ENCODE assay signal across 21 cellular contexts in genomic region chr2:230929381-230930148, GRCh38. TPM values are rescaled to one million over a fixed set of nuclear protein-coding genes. Genes with fewer than 3 reads are reported as not detected.
DNase-seq lines count a peak whose midpoint lies in the region; ATAC-seq, FAIRE-seq and TF ChIP-seq lines count a peak whose summit lies in the region.
"Had no signal": no experiment of that assay in that cellular context is flagged by ENCODE, and none has a peak within 500 bp of the region (broad histone marks: within the 10 kb centered on the region; RNA-seq: fewer than 3 reads in every experiment).

No MANE protein-coding gene starts in this region.

- intact Hi-C loops in natural killer cell (cut with micrococcal nuclease) (loop anchor here (5.0 kb wide), 1 partner anchor 43 kb away; no protein-coding TSS in a partner anchor), left lung (cut with DNase I) (no loop called here), mammary epithelial cell (cut with micrococcal nuclease) (no loop called here)

- WGBS in mammary epithelial cell (ENCODE audit: low coverage, missing lambda C conversion rate) = 79% methylated on average over 7 of the region's 10 CpGs
- 61 to 80% (median 66%) methylated on average over 10 of the region's 10 CpGs for WGBS in small intestine, 3 donors

- BruUV-seq in mammary epithelial cell (replicated peaks; lab: Mats Ljungman, UMichigan) = no TSS peak

- H3K4me1 ChIP-seq in left lung (peaks cover 0 to 7% of the 10 kb centered on the region in 2 donors), mammary epithelial cell (ENCODE audit: insufficient read depth, low read length) (peaks cover 11% of the 10 kb centered on the region), small intestine (ENCODE audit: control insufficient read depth in 2 of 2, insufficient read depth in 1 of 2, low read depth in 1 of 2, low read length in 1 of 2) (no peaks in the 10 kb centered on the region)

- peaks cover 38 to 51% of the 10 kb centered on the region in 2 donors for H3K4me1 Mint-ChIP-seq in natural killer cell treated with Interleukin-12 subunit alpha and Interleukin-12 subunit beta and Interleukin-15 and Interleukin-18, amount 100 ng/mL, for 72 hours (ENCODE audit: low read depth in 2 of 2)
- H3K4me1 Mint-ChIP-seq in natural killer cell = peaks cover 34 to 48% of the 10 kb centered on the region in 2 donors

- H3K36me3 ChIP-seq in left lung (no peaks in the 10 kb centered on the region), mammary epithelial cell (ENCODE audit: insufficient read depth, low read length) (no peaks in the 10 kb centered on the region), small intestine (ENCODE audit: control insufficient read depth in 2 of 2, insufficient read depth in 2 of 2, low read length in 2 of 2) (no peaks in the 10 kb centered on the region)
- H3K36me3 ChIP-seq: ovary, Peyer's patch had no signal

- no peak for TF ChIP-seq CTCF in natural killer cell (IDR thresholded peaks at IDR 0.05)
- TF ChIP-seq CTCF in left lung (IDR thresholded peaks at IDR 0.05) = no peak
- no peak for TF ChIP-seq CTCF in mammary epithelial cell (conservative IDR thresholded peaks at IDR 0.05 in 1 of 2, IDR thresholded peaks at IDR 0.05 in 1 of 2; ENCODE audit: extremely low read depth in 1 of 2, insufficient read depth in 1 of 2, low read depth in 1 of 2, low read length in 2 of 2)

- no peak overlapping the region for H3K9ac ChIP-seq in mammary epithelial cell (ENCODE audit: insufficient read depth, low read length)
- H3K9ac ChIP-seq: KMS-11 had no signal

- peaks cover 22 to 33% of the 10 kb centered on the region in 2 donors for H3K27me3 Mint-ChIP-seq in natural killer cell treated with Interleukin-12 subunit alpha and Interleukin-12 subunit beta and Interleukin-15 and Interleukin-18, amount 100 ng/mL, for 72 hours
- peaks cover 44 to 54% of the 10 kb centered on the region in 2 donors for H3K27me3 Mint-ChIP-seq in natural killer cell (ENCODE audit: low read depth in 2 of 2)

- no peak overlapping the region for H3K4me3 ChIP-seq in left lung
- H3K4me3 ChIP-seq in mammary epithelial cell (replicated peaks in 1 of 3; ENCODE audit: insufficient read depth in 1 of 3, low read depth in 2 of 3, low read length in 3 of 3) = no peak overlapping the region
- H3K4me3 ChIP-seq in small intestine (ENCODE audit: low read depth in 1 of 2, low read length in 2 of 2) = no peak overlapping the region
- H3K4me3 ChIP-seq: ovary, Peyer's patch had no signal

- peak; percentile 49 for DNase-seq in natural killer cell treated with Interleukin-12 subunit alpha and Interleukin-12 subunit beta and Interleukin-15 and Interleukin-18, amount 100 ng/mL, for 72 hours (ENCODE audit: low spot score)
- DNase-seq in natural killer cell (no peak), OCI-M1 (lab: John Stamatoyannopoulos, UW) (peak; percentile 9), left lung (peak; percentile 29 to 65), mammary epithelial cell (no peak), small intestine (no peak), DMS79 (lab: John Stamatoyannopoulos, UW) (no peak)
- DNase-seq: activated CD4-positive, alpha-beta T cell treated with anti-CD3 and anti-CD28 coated beads, Interleukin-2, amount 50 U/mL, for 4 hours; activated gamma-delta T cell treated with Interleukin-2 at 50 U/mL for 16 hours; Calu3; cortex of kidney; foreskin keratinocyte; NCI-H1105 treated with DMSO at 0.1 percent for 48 hours; NCI-H748 treated with DMSO at 0.1 percent for 48 hours; ovary had no signal

- no peaks in the 10 kb centered on the region for H3K36me3 Mint-ChIP-seq in natural killer cell treated with Interleukin-12 subunit alpha and Interleukin-12 subunit beta and Interleukin-15 and Interleukin-18, amount 100 ng/mL, for 72 hours
- H3K36me3 Mint-ChIP-seq in natural killer cell = no peaks in the 10 kb centered on the region

- H3K9me3 ChIP-seq in left lung = no peaks in the 10 kb centered on the region
- H3K9me3 ChIP-seq in mammary epithelial cell (replicated peaks; ENCODE audit: insufficient read depth, low read length) = no peaks in the 10 kb centered on the region
- no peaks in the 10 kb centered on the region for H3K9me3 ChIP-seq in small intestine (ENCODE audit: control insufficient read depth, low read depth)
- H3K9me3 ChIP-seq: ovary, Peyer's patch had no signal

- FAIRE-seq in small intestine (lab: Jason Lieb, UNC) = no peak
- FAIRE-seq: H54, TTC549 had no signal

- H3K27ac ChIP-seq in left lung (no peak overlapping the region), mammary epithelial cell (ENCODE audit: insufficient read depth, low read depth, low read length) (no peak overlapping the region), small intestine (ENCODE audit: low read depth in 1 of 2, low read length in 1 of 2) (no peak overlapping the region)
- H3K27ac ChIP-seq: foreskin keratinocyte, ovary, Peyer's patch had no signal

- CTCF ChIA-PET in mammary epithelial cell (lab: Charles Lee; ENCODE audit: low non-redundant PET) = no interaction called here

- no peak for ATAC-seq in natural killer cell treated with Interleukin-12 subunit alpha and Interleukin-12 subunit beta and Interleukin-15 and Interleukin-18, amount 100 ng/mL, for 72 hours
- ATAC-seq in natural killer cell (no peak), left lung (no peak), HG02642 (IDR thresholded peaks at IDR 0.05; ENCODE audit: poor library complexity, unreplicated experiment) (no peak)
- ATAC-seq: foreskin keratinocyte had no signal

- H3K9me3 Mint-ChIP-seq in natural killer cell treated with Interleukin-12 subunit alpha and Interleukin-12 subunit beta and Interleukin-15 and Interleukin-18, amount 100 ng/mL, for 72 hours = no peaks in the 10 kb centered on the region
- no peaks in the 10 kb centered on the region for H3K9me3 Mint-ChIP-seq in natural killer cell

- H3K79me2 ChIP-seq in mammary epithelial cell (ENCODE audit: insufficient read depth, low read length) = no peaks in the 10 kb centered on the region

- H3K4me2 ChIP-seq in mammary epithelial cell (ENCODE audit: insufficient read depth, low read depth, low read length) = no peak overlapping the region
- H3K4me2 ChIP-seq: KMS-11 had no signal

- no peak overlapping the region for H2AFZ ChIP-seq in mammary epithelial cell (ENCODE audit: low read depth, low read length)

- dilution Hi-C loops in mammary epithelial cell (cut with HindIII; ENCODE audit: low sequenced_read_pairs) = no loop called here

- H3K4me3 Mint-ChIP-seq in natural killer cell treated with Interleukin-12 subunit alpha and Interleukin-12 subunit beta and Interleukin-15 and Interleukin-18, amount 100 ng/mL, for 72 hours = no peak overlapping the region
- H3K4me3 Mint-ChIP-seq in natural killer cell = no peak overlapping the region

- H3K27me3 ChIP-seq in left lung (peaks cover 0 to 11% of the 10 kb centered on the region in 2 donors), mammary epithelial cell (ENCODE audit: insufficient read depth, low read length) (no peaks in the 10 kb centered on the region), small intestine (ENCODE audit: control insufficient read depth in 2 of 2, insufficient read depth in 2 of 2, low read length in 2 of 2) (no peaks in the 10 kb centered on the region)
- H3K27me3 ChIP-seq: foreskin keratinocyte, ovary, Peyer's patch had no signal

- no peaks in the 10 kb centered on the region for H4K20me1 ChIP-seq in mammary epithelial cell (ENCODE audit: insufficient read depth, low read length)

- in situ Hi-C loops in mammary epithelial cell (cut with MboI; ENCODE audit: low sequenced_read_pairs in 2 of 2) = no loop called here

- H3K27ac Mint-ChIP-seq in natural killer cell treated with Interleukin-12 subunit alpha and Interleukin-12 subunit beta and Interleukin-15 and Interleukin-18, amount 100 ng/mL, for 72 hours = no peak overlapping the region
- H3K27ac Mint-ChIP-seq in natural killer cell = no peak overlapping the region

RNA-seq across cellular contexts. Expression of gene GPR55, which starts 4.5 kb away (rescaled TPM):
- 1 to 10 TPM in 1 of 2 donors, under 1 TPM in 1; 0.26 to 5.5 TPM for total RNA-seq in natural killer cell treated with Interleukin-12 subunit alpha and Interleukin-12 subunit beta and Interleukin-15 and Interleukin-18, amount 100 ng/mL, for 72 hours
- 1 to 10 TPM in 1 of 3 donors, under 1 TPM in 2; 0.09 to 1.1 (median 0.40) TPM for total RNA-seq in natural killer cell
- under 1 TPM in 1 of 2 donors, not detected in 1; 0.24 TPM for total RNA-seq in left lung
- not detected for total RNA-seq in mammary epithelial cell
- polyA plus RNA-seq in mammary epithelial cell = not detected
- polyA minus RNA-seq in mammary epithelial cell = not detected
- polyA plus RNA-seq in small intestine = 1 to 10 TPM in 1 of 3 donors, under 1 TPM in 2; 0.22 to 1.6 (median 0.42) TPM
- total RNA-seq: Calu3, foreskin keratinocyte, skeletal muscle tissue had no signal
- polyA plus RNA-seq: foreskin keratinocyte had no signal

Comparison
In these comparisons a context has a peak if more than half of its experiments do, and no peak if none do; other contexts are left out.
1. DNase-seq: peak in natural killer cell treated with Interleukin-12 subunit alpha and Interleukin-12 subunit beta and Interleukin-15 and Interleukin-18, amount 100 ng/mL, for 72 hours (single experiment), OCI-M1 (single experiment) and left lung (2 of 2); none in natural killer cell (single experiment), mammary epithelial cell (single experiment), small intestine (single experiment) and DMS79 (single experiment).